9 cellular contexts compared by ENCODE assay signal in genomic region chr10:29470355-29470705, GRCh38.
A peak's percentile ranks its signal among the peaks of the same experiment; 100 is the strongest.
DNase-seq lines count a peak whose midpoint lies in the region; ATAC-seq, FAIRE-seq and TF ChIP-seq lines count a peak whose summit lies in the region.
"Had no signal": no experiment of that assay in that cellular context is flagged by ENCODE, and none has a peak within 500 bp of the region (broad histone marks: within the 10 kb centered on the region; RNA-seq: fewer than 3 reads in every experiment).

No MANE protein-coding gene starts in this region.

- TF ChIP-seq CTCF in AG09309 (IDR thresholded peaks at IDR 0.05; ENCODE audit: control insufficient read depth, insufficient read depth, low read depth, low read length, missing control alignments) (peak; percentile 38), GM23338 (conservative IDR thresholded peaks at IDR 0.05; ENCODE audit: low read depth in 2 of 2) (peak; percentile 71 to 92), brain (conservative IDR thresholded peaks at IDR 0.05) (peak in 1 of 2 experiments; percentile 57), HepG2 (CRISPR knock-in tag; IDR thresholded peaks at IDR 0.05) (peak; percentile 71)

- H3K9me3 Mint-ChIP-seq in GM23338 (no peaks in the 10 kb centered on the region), brain (no peaks in the 10 kb centered on the region)

- DNase-seq in AG09309 (ENCODE audit: low read depth): no peak
- peak; percentile 78 for DNase-seq in GM23338 (ENCODE audit: low spot score)
- no peak for DNase-seq in HepG2 (ENCODE audit: low spot score)
- no peak for DNase-seq in MV-4-11 (lab: John Stamatoyannopoulos, UW)
- no peak for DNase-seq in NOMO-1 treated with DMSO at 0.1 percent for 48 hours (lab: John Stamatoyannopoulos, UW; ENCODE audit: unreplicated experiment)
- DNase-seq in activated naive CD4-positive, alpha-beta T cell treated with anti-CD3 and anti-CD28 coated beads, Interleukin-2, amount 50 U/mL, for 16 hours: no peak
- DNase-seq: SHP77 had no signal

- TF ChIP-seq EP300 in HepG2 (IDR thresholded peaks at IDR 0.05; ENCODE audit: low read depth in 2 of 2, low read length in 2 of 2): no peak
- no peak for TF ChIP-seq EP300 in HepG2 (CRISPR knock-in tag; IDR thresholded peaks at IDR 0.05; ENCODE audit: borderline replicate concordance)

- H4K20me1 ChIP-seq in GM23338 (replicated peaks; ENCODE audit: insufficient read depth): no peaks in the 10 kb centered on the region
- no peaks in the 10 kb centered on the region for H4K20me1 ChIP-seq in HepG2 (ENCODE audit: insufficient read depth, low read length)

- H2AFZ ChIP-seq in GM23338 (peak overlapping the region; percentile 74), HepG2 (ENCODE audit: low read length) (no peak overlapping the region)

- TF ChIP-seq RAD21 in HepG2 (CRISPR knock-in tag; IDR thresholded peaks at IDR 0.05): peak; percentile 20; the same call in 1 of the 2 replicates

- H3K4me3 ChIP-seq in AG09309 (ENCODE audit: control insufficient read depth, low read depth, low read length): no peak overlapping the region
- no peak overlapping the region for H3K4me3 ChIP-seq in GM23338
- H3K4me3 ChIP-seq in HepG2 (replicated peaks in 1 of 3; ENCODE audit: insufficient read depth in 1 of 3, low read depth in 2 of 3, low read length in 3 of 3): no peak overlapping the region

- in situ Hi-C loops in HepG2 (cut with HindIII; ENCODE audit: extremely low pct_ligation_motif_present, low pct_unique_long_range_greater_than_20kb): no loop called here

- no peaks in the 10 kb centered on the region for H3K9me2 ChIP-seq in GM23338 (ENCODE audit: insufficient read depth)

- H3K27me3 ChIP-seq in GM23338 (ENCODE audit: insufficient read depth) (no peaks in the 10 kb centered on the region), HepG2 (ENCODE audit: control insufficient read depth in 1 of 2, insufficient read depth in 2 of 2, low read length in 2 of 2) (no peaks in the 10 kb centered on the region)

- H3K27ac ChIP-seq in GM23338 (ENCODE audit: low read depth) (no peak overlapping the region), HepG2 (ENCODE audit: extremely low read length, insufficient read depth, low read length) (no peak overlapping the region)

- H3K4me3 Mint-ChIP-seq in GM23338: no peak overlapping the region
- no peak overlapping the region for H3K4me3 Mint-ChIP-seq in brain

- POLR2A ChIA-PET in HepG2 (lab: Yijun Ruan, JAX): no interaction called here

- CTCF ChIA-PET in HepG2 (lab: Yijun Ruan, JAX; ENCODE audit: low intra/inter-chr PET ratio, low total read pairs): no interaction called here

- H3K36me3 Mint-ChIP-seq in GM23338 (ENCODE audit: low read depth) (peaks cover 9% of the 10 kb centered on the region), brain (peaks cover 79% of the 10 kb centered on the region)

- H3K4me1 Mint-ChIP-seq in GM23338 (peaks cover 29% of the 10 kb centered on the region), brain (peaks cover 28% of the 10 kb centered on the region)

- no peak overlapping the region for H3K4me2 ChIP-seq in GM23338
- H3K4me2 ChIP-seq in HepG2 (ENCODE audit: low read depth, low read length): no peak overlapping the region

- no CpG with 5 or more reads among the region's 16 CpGs for WGBS in HepG2 (ENCODE audit: low lambda C conversion rate)

- no peak for FAIRE-seq in HepG2 (lab: Jason Lieb, UNC)

- H3K4me1 ChIP-seq in GM23338 (ENCODE audit: insufficient read depth) (peaks cover 15% of the 10 kb centered on the region), HepG2 (ENCODE audit: insufficient read depth, low read length) (no peaks in the 10 kb centered on the region)

- H3K27me3 Mint-ChIP-seq in GM23338 (ENCODE audit: insufficient read depth, low read depth, poor library complexity) (peaks cover 11% of the 10 kb centered on the region), brain (no peaks in the 10 kb centered on the region)

- H3K27ac Mint-ChIP-seq in GM23338 (peak overlapping the region; percentile 81), brain (peak overlapping the region in 3 of 5 experiments; percentile 32 to 75 (median 56))

- no peaks in the 10 kb centered on the region for H3K9me3 ChIP-seq in HepG2 (ENCODE audit: low read length)

- no TSS peak for BruUV-seq in HepG2 (replicated peaks; lab: Mats Ljungman, UMichigan)

- ATAC-seq in GM23338: peak; percentile 94
- peak; percentile 74 for ATAC-seq in HepG2
- no peak for ATAC-seq in GM21576 (IDR thresholded peaks at IDR 0.05; ENCODE audit: unreplicated experiment)

- intact Hi-C loops in HepG2 (cut with micrococcal nuclease; ENCODE audit: unreplicated experiment): no loop called here

- H3F3A ChIP-seq in GM23338 (replicated peaks; ENCODE audit: low read depth): no peaks in the 10 kb centered on the region

- H3K36me3 ChIP-seq in GM23338 (ENCODE audit: insufficient read depth) (no peaks in the 10 kb centered on the region; the same call in 1 of the 2 replicates), HepG2 (replicated peaks in 1 of 2; ENCODE audit: control insufficient read depth in 1 of 2, insufficient read depth in 2 of 2, low read length in 2 of 2) (peaks cover 7 to 9% of the 10 kb centered on the region in 2 experiments; a peak in 3 of 5 replicates)

- TF ChIP-seq POLR2A in HepG2 (IDR thresholded peaks at IDR 0.05; ENCODE audit: insufficient read depth in 1 of 2, low read depth in 2 of 2, low read length in 2 of 2): no peak

- no peaks in the 10 kb centered on the region for H3K79me2 ChIP-seq in GM23338 (replicated peaks; ENCODE audit: insufficient read depth)
- no peaks in the 10 kb centered on the region for H3K79me2 ChIP-seq in HepG2 (ENCODE audit: insufficient read depth, low read length)

- no peak overlapping the region for H3K9ac ChIP-seq in HepG2 (ENCODE audit: insufficient read depth, low read depth, low read length)

TF ChIP-seq in GM23338, 12 proteins besides CTCF, POLR2A, EP300 and RAD21 (continues in another document):
- TF ChIP-seq REST (IDR thresholded peaks at IDR 0.05; ENCODE audit: unreplicated experiment) (no peak), EZH2phosphoT487 (IDR thresholded peaks at IDR 0.05; ENCODE audit: unreplicated experiment) (no peak), EZH2 (IDR thresholded peaks at IDR 0.05; ENCODE audit: low read depth, unreplicated experiment) (no peak)

TF ChIP-seq in HepG2, 621 proteins besides CTCF, POLR2A, EP300 and RAD21 (continues in another document):
- peak; percentile 72 for TF ChIP-seq AGO2 (optimal IDR thresholded peaks at IDR 0.05; ENCODE audit: low read depth, low read length)
- peak; percentile 75 for TF ChIP-seq BHLHE40 (IDR thresholded peaks at IDR 0.05; ENCODE audit: low read length)
- TF ChIP-seq ZBTB4 (CRISPR knock-in tag; IDR thresholded peaks at IDR 0.05; ENCODE audit: borderline replicate concordance): peak; percentile 87; the same call in 1 of the 2 replicates
- peak; percentile 51; the same call in 1 of the 2 replicates for TF ChIP-seq HOXA3 (CRISPR knock-in tag; IDR thresholded peaks at IDR 0.05)
- TF ChIP-seq SRSF1 (optimal IDR thresholded peaks at IDR 0.05; ENCODE audit: low read depth, low read length): peak; percentile 42
- no peak for TF ChIP-seq ZNF713 (CRISPR knock-in tag; IDR thresholded peaks at IDR 0.05)
- TF ChIP-seq PAXIP1 (CRISPR knock-in tag; conservative IDR thresholded peaks at IDR 0.05): no peak
- 0 out of 2 replicates have a peak, but pooled peaks have one; percentile 20 for TF ChIP-seq ZNF768 (CRISPR knock-in tag; IDR thresholded peaks at IDR 0.05)
- peak; percentile 24 for TF ChIP-seq PRPF4 (IDR thresholded peaks at IDR 0.05; ENCODE audit: low read depth, low read length, poor library complexity, severe bottlenecking)
